In genomic region chr19:33444993-33445751, GRCh38 we compare ENCODE assay signal across 1 cellular context.
A peak's percentile ranks its signal among the peaks of the same experiment; 100 is the strongest.
TF ChIP-seq lines count a peak whose summit lies in the region.

No MANE protein-coding gene starts in this region.

TF ChIP-seq in K562, 482 proteins besides CTCF, POLR2A, EP300 and RAD21 (continued from another document):
- TF ChIP-seq CC2D1A (IDR thresholded peaks at IDR 0.05): no peak
- TF ChIP-seq PHB (CRISPR knock-in tag; IDR thresholded peaks at IDR 0.05): no peak
- no peak for TF ChIP-seq LARP7 (IDR thresholded peaks at IDR 0.05)
- TF ChIP-seq ZNF512 (tag; IDR thresholded peaks at IDR 0.05): no peak
- no peak for TF ChIP-seq DPF2 (IDR thresholded peaks at IDR 0.05)
- TF ChIP-seq PHF20 (IDR thresholded peaks at IDR 0.05; ENCODE audit: partially characterized antibody): no peak
- 0 out of 2 replicates have a peak, but pooled peaks have one; percentile 21 for TF ChIP-seq MGA (IDR thresholded peaks at IDR 0.05)
- TF ChIP-seq SMARCA4 (IDR thresholded peaks at IDR 0.05): no peak
- TF ChIP-seq CREB3L1 (IDR thresholded peaks at IDR 0.05; ENCODE audit: borderline replicate concordance, low read depth): no peak
- TF ChIP-seq POLR3G (IDR thresholded peaks at IDR 0.05; ENCODE audit: extremely low read depth, insufficient read length, insufficient replicate concordance): no peak
- no peak for TF ChIP-seq BMI1 (IDR thresholded peaks at IDR 0.05; ENCODE audit: low read length)
- TF ChIP-seq ADNP (tag; IDR thresholded peaks at IDR 0.05): no peak
- TF ChIP-seq ZNF3 (CRISPR knock-in tag; IDR thresholded peaks at IDR 0.05): no peak
- TF ChIP-seq ZBTB7A (IDR thresholded peaks at IDR 0.05; ENCODE audit: borderline replicate concordance, control insufficient read depth, low read depth, low read length): no peak
- no peak for TF ChIP-seq NR0B1 (IDR thresholded peaks at IDR 0.05; ENCODE audit: partially characterized antibody)
- no peak for TF ChIP-seq FOXK1 (CRISPR knock-in tag; IDR thresholded peaks at IDR 0.05; ENCODE audit: borderline replicate concordance)
- TF ChIP-seq ZNF77 (CRISPR knock-in tag; IDR thresholded peaks at IDR 0.05): no peak
- TF ChIP-seq ETV6 (IDR thresholded peaks at IDR 0.05; ENCODE audit: borderline replicate concordance in 1 of 2, low read depth in 2 of 2, low read length in 1 of 2): no peak
- no peak for TF ChIP-seq ETV6 (CRISPR knock-in tag; IDR thresholded peaks at IDR 0.05; ENCODE audit: borderline replicate concordance)
- no peak for TF ChIP-seq TCF15 (CRISPR knock-in tag; IDR thresholded peaks at IDR 0.05)
- peak; percentile 36; the same call in 1 of the 2 replicates for TF ChIP-seq MAFK (IDR thresholded peaks at IDR 0.05; ENCODE audit: low read length)
- no peak for TF ChIP-seq BHLHE40 (IDR thresholded peaks at IDR 0.05; ENCODE audit: low read length)
- no peak for TF ChIP-seq MEF2A (IDR thresholded peaks at IDR 0.05; ENCODE audit: control insufficient read depth, low read depth, low read length)
- TF ChIP-seq SMAD4 (CRISPR knock-in tag; conservative IDR thresholded peaks at IDR 0.05): no peak
- TF ChIP-seq KHSRP (IDR thresholded peaks at IDR 0.05): no peak
- no peak for TF ChIP-seq MED1 (CRISPR knock-in tag; IDR thresholded peaks at IDR 0.05; ENCODE audit: borderline replicate concordance)
- no peak for TF ChIP-seq FOXP1 (CRISPR knock-in tag; IDR thresholded peaks at IDR 0.05)
- TF ChIP-seq CBFB (CRISPR knock-in tag; IDR thresholded peaks at IDR 0.05): no peak
- TF ChIP-seq ZNF384 (IDR thresholded peaks at IDR 0.05; ENCODE audit: low read depth, low read length): no peak
- no peak for TF ChIP-seq ZNF347 (CRISPR knock-in tag; IDR thresholded peaks at IDR 0.05; ENCODE audit: low read depth)
- TF ChIP-seq PHF8 (IDR thresholded peaks at IDR 0.05; ENCODE audit: borderline replicate concordance, low read length): no peak
- TF ChIP-seq, protein P1, sequence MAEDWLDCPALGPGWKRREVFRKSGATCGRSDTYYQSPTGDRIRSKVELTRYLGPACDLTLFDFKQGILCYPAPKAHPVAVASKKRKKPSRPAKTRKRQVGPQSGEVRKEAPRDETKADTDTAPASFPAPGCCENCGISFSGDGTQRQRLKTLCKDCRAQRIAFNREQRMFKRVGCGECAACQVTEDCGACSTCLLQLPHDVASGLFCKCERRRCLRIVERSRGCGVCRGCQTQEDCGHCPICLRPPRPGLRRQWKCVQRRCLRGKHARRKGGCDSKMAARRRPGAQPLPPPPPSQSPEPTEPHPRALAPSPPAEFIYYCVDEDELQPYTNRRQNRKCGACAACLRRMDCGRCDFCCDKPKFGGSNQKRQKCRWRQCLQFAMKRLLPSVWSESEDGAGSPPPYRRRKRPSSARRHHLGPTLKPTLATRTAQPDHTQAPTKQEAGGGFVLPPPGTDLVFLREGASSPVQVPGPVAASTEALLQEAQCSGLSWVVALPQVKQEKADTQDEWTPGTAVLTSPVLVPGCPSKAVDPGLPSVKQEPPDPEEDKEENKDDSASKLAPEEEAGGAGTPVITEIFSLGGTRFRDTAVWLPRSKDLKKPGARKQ (CRISPR knock-in tag; IDR thresholded peaks at IDR 0.05): no peak
- TF ChIP-seq RNF2 (IDR thresholded peaks at IDR 0.05): no peak
- peak; percentile 87 for TF ChIP-seq ZNF316 (IDR thresholded peaks at IDR 0.05)
- TF ChIP-seq MAFG (tag; conservative IDR thresholded peaks at IDR 0.05): peak; percentile 72
